16 cellular contexts compared by ENCODE assay signal in genomic region chr4:147328756-147329446, GRCh38.
DNase-seq lines count a peak whose midpoint lies in the region; ATAC-seq and TF ChIP-seq lines count a peak whose summit lies in the region.
"Had no signal": no experiment of that assay in that cellular context is flagged by ENCODE, and none has a peak within 500 bp of the region (broad histone marks: within the 10 kb centered on the region; RNA-seq: fewer than 3 reads in every experiment).

No MANE protein-coding gene starts in this region.

- TF ChIP-seq CTCF in left ventricle myocardium inferior (IDR thresholded peaks at IDR 0.05; ENCODE audit: borderline replicate concordance) (no peak), SK-N-SH (IDR thresholded peaks at IDR 0.05) (no peak)

- H3K4me1 ChIP-seq in left ventricle myocardium inferior (peaks cover 43% of the 10 kb centered on the region), SK-N-SH (ENCODE audit: control insufficient read depth in 1 of 2, insufficient read depth in 2 of 2, low read depth in 1 of 2, low read length in 1 of 2) (peaks cover 0 to 6% of the 10 kb centered on the region in 2 experiments; a peak in 3 of 4 replicates)
- H3K4me1 ChIP-seq: HAP-1 had no signal

- CTCF ChIA-PET in SK-N-SH (lab: Yijun Ruan, JAX) = interaction anchor here (1.1 kb wide), 1 partner anchor 190 kb away, joined by 3 read pairs; no protein-coding TSS in a partner anchor

- H3F3A ChIP-seq in SK-N-SH (replicated peaks; ENCODE audit: insufficient read depth) = peaks cover 6% of the 10 kb centered on the region

- POLR2A ChIA-PET in SK-N-SH (lab: Yijun Ruan, JAX) = no interaction called here

- no peaks in the 10 kb centered on the region for H3K79me2 ChIP-seq in SK-N-SH (ENCODE audit: insufficient read depth)

- H2AFZ ChIP-seq in SK-N-SH (ENCODE audit: low read depth) = no peak overlapping the region

- no peak overlapping the region for H3K9ac ChIP-seq in SK-N-SH

- WGBS in SK-N-SH (ENCODE audit: low lambda C conversion rate) = 83% methylated on average over 8 of the region's 8 CpGs

- intact Hi-C loops in Right ventricle myocardium superior (cut with DNase I) = no loop called here
- intact Hi-C loops in cardiac septum (cut with DNase I) = loop anchor here (5.0 kb wide), 1 partner anchor 33 kb away; no protein-coding TSS in a partner anchor
- intact Hi-C loops in left ventricle myocardium inferior (cut with micrococcal nuclease) = no loop called here
- intact Hi-C loops in left colon (cut with DNase I, micrococcal nuclease) = no loop called here

- no peaks in the 10 kb centered on the region for H3K36me3 ChIP-seq in left ventricle myocardium inferior
- H3K36me3 ChIP-seq in SK-N-SH (replicated peaks in 1 of 2; ENCODE audit: control insufficient read depth in 1 of 2, insufficient read depth in 2 of 2, low read length in 1 of 2) = no peaks in the 10 kb centered on the region
- H3K36me3 ChIP-seq: HAP-1 had no signal

- H3K27ac ChIP-seq in left ventricle myocardium inferior (replicated peaks) = peak overlapping the region; percentile 71
- H3K27ac ChIP-seq in SK-N-SH (ENCODE audit: low read depth in 2 of 2, low read length in 1 of 2) = no peak overlapping the region
- H3K27ac ChIP-seq: 22Rv1 had no signal

- H3K4me3 ChIP-seq in left ventricle myocardium inferior (no peak overlapping the region), SK-N-SH (ENCODE audit: low read depth in 2 of 2, low read length in 1 of 2) (no peak overlapping the region)
- H3K4me3 ChIP-seq: HAP-1 had no signal

- in situ Hi-C loops in G401 (cut with HindIII; ENCODE audit: low sequenced_read_pairs) = no loop called here

- no peaks in the 10 kb centered on the region for H3K9me3 ChIP-seq in left ventricle myocardium inferior (replicated peaks)
- H3K9me3 ChIP-seq in SK-N-SH = no peaks in the 10 kb centered on the region
- H3K9me3 ChIP-seq: HAP-1 had no signal

- peak; percentile 68 for ATAC-seq in Right ventricle myocardium superior (ENCODE audit: poor library complexity)
- ATAC-seq in left colon = peak; percentile 60
- ATAC-seq in GM18498 (IDR thresholded peaks at IDR 0.05; ENCODE audit: unreplicated experiment) = no peak
- ATAC-seq: CD8-positive, alpha-beta T cell had no signal

- TF ChIP-seq RAD21 in SK-N-SH (IDR thresholded peaks at IDR 0.05; ENCODE audit: low read length) = no peak

- DNase-seq in Right ventricle myocardium superior (no peak), cardiac septum (ENCODE audit: low spot score) (no peak), left ventricle myocardium inferior (no peak), left colon (no peak), renal cortical epithelial cell (ENCODE audit: low read depth) (peak; percentile 12), G401 (ENCODE audit: low spot score) (no peak), SK-N-SH (no peak)
- DNase-seq: CD8-positive, alpha-beta T cell; COR-L47; DMS153; DMS79 treated with DMSO at 0.1 percent for 48 hours; EL; GDM1 had no signal

- H3K4me2 ChIP-seq in SK-N-SH = no peak overlapping the region

- no peaks in the 10 kb centered on the region for H4K20me1 ChIP-seq in SK-N-SH (ENCODE audit: insufficient read depth)

- no peaks in the 10 kb centered on the region for H3K27me3 ChIP-seq in left ventricle myocardium inferior (ENCODE audit: low read depth)
- H3K27me3 ChIP-seq in SK-N-SH (ENCODE audit: insufficient read depth) = no peaks in the 10 kb centered on the region

- TF ChIP-seq EP300 in SK-N-SH (IDR thresholded peaks at IDR 0.05; ENCODE audit: borderline replicate concordance in 1 of 2, low read depth in 1 of 2, low read length in 1 of 2) = no peak

- no peaks in the 10 kb centered on the region for H3K9me2 ChIP-seq in SK-N-SH

TF ChIP-seq in SK-N-SH, 30 proteins besides CTCF, POLR2A, EP300 and RAD21:
- no peak for TF ChIP-seq TEAD4 (IDR thresholded peaks at IDR 0.05; ENCODE audit: borderline replicate concordance, insufficient read depth)
- no peak for TF ChIP-seq JUND (IDR thresholded peaks at IDR 0.05)
- TF ChIP-seq MXI1 (IDR thresholded peaks at IDR 0.05; ENCODE audit: low read depth, low read length) = no peak
- TF ChIP-seq REST (IDR thresholded peaks at IDR 0.05; ENCODE audit: low read depth, low read length) = no peak
- no peak for TF ChIP-seq TCF12 (IDR thresholded peaks at IDR 0.05)
- TF ChIP-seq PBX3 (IDR thresholded peaks at IDR 0.05) = no peak
- TF ChIP-seq, protein P1, sequence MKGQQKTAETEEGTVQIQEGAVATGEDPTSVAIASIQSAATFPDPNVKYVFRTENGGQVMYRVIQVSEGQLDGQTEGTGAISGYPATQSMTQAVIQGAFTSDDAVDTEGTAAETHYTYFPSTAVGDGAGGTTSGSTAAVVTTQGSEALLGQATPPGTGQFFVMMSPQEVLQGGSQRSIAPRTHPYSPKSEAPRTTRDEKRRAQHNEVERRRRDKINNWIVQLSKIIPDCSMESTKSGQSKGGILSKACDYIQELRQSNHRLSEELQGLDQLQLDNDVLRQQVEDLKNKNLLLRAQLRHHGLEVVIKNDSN (IDR thresholded peaks at IDR 0.05; ENCODE audit: borderline replicate concordance, low read depth) = no peak
